Comparison of ENCODE assay signal across 1 cellular context in the genomic region with DNA sequence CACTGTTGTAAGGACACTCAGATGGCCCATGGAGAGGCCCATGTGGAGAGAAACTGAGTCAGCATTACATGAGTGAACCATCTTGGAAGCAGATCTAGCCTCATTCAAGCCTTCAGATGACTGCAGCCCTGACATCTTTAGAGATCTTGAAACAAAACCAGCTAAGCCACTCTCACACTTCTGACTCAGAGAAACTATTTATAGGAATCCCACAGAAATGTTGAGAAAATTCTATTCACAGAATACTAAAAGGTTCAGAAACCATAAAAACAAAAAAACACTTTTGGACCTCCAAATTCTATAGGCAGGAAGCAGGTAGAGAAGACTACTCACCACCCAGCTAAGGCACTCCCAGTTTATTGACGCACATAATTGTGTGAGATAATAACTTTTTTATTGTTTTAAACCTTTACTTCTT.
TF ChIP-seq lines count a peak whose summit lies in the region.

No MANE protein-coding gene starts in this region.

TF ChIP-seq in SK-N-SH, 30 proteins besides CTCF, POLR2A, EP300 and RAD21 (continued from another document):
- TF ChIP-seq, protein P1, sequence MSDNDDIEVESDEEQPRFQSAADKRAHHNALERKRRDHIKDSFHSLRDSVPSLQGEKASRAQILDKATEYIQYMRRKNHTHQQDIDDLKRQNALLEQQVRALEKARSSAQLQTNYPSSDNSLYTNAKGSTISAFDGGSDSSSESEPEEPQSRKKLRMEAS (IDR thresholded peaks at IDR 0.05; ENCODE audit: low read depth): no peak
- TF ChIP-seq TEAD4 (IDR thresholded peaks at IDR 0.05; ENCODE audit: borderline replicate concordance, insufficient read depth): no peak
- TF ChIP-seq FOXJ3 (CRISPR knock-in tag; IDR thresholded peaks at IDR 0.05): no peak
- TF ChIP-seq, protein P2, sequence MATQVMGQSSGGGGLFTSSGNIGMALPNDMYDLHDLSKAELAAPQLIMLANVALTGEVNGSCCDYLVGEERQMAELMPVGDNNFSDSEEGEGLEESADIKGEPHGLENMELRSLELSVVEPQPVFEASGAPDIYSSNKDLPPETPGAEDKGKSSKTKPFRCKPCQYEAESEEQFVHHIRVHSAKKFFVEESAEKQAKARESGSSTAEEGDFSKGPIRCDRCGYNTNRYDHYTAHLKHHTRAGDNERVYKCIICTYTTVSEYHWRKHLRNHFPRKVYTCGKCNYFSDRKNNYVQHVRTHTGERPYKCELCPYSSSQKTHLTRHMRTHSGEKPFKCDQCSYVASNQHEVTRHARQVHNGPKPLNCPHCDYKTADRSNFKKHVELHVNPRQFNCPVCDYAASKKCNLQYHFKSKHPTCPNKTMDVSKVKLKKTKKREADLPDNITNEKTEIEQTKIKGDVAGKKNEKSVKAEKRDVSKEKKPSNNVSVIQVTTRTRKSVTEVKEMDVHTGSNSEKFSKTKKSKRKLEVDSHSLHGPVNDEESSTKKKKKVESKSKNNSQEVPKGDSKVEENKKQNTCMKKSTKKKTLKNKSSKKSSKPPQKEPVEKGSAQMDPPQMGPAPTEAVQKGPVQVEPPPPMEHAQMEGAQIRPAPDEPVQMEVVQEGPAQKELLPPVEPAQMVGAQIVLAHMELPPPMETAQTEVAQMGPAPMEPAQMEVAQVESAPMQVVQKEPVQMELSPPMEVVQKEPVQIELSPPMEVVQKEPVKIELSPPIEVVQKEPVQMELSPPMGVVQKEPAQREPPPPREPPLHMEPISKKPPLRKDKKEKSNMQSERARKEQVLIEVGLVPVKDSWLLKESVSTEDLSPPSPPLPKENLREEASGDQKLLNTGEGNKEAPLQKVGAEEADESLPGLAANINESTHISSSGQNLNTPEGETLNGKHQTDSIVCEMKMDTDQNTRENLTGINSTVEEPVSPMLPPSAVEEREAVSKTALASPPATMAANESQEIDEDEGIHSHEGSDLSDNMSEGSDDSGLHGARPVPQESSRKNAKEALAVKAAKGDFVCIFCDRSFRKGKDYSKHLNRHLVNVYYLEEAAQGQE (IDR thresholded peaks at IDR 0.05; ENCODE audit: low read depth, low read length): no peak
- TF ChIP-seq SIN3A (IDR thresholded peaks at IDR 0.05; ENCODE audit: borderline replicate concordance, low read depth, low read length): no peak
- no peak for TF ChIP-seq RFX5 (IDR thresholded peaks at IDR 0.05; ENCODE audit: low read length)
- TF ChIP-seq, protein P3, sequence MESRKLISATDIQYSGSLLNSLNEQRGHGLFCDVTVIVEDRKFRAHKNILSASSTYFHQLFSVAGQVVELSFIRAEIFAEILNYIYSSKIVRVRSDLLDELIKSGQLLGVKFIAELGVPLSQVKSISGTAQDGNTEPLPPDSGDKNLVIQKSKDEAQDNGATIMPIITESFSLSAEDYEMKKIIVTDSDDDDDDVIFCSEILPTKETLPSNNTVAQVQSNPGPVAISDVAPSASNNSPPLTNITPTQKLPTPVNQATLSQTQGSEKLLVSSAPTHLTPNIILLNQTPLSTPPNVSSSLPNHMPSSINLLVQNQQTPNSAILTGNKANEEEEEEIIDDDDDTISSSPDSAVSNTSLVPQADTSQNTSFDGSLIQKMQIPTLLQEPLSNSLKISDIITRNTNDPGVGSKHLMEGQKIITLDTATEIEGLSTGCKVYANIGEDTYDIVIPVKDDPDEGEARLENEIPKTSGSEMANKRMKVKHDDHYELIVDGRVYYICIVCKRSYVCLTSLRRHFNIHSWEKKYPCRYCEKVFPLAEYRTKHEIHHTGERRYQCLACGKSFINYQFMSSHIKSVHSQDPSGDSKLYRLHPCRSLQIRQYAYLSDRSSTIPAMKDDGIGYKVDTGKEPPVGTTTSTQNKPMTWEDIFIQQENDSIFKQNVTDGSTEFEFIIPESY (IDR thresholded peaks at IDR 0.05; ENCODE audit: borderline replicate concordance, low read depth): no peak
- no peak for TF ChIP-seq MXI1 (IDR thresholded peaks at IDR 0.05; ENCODE audit: low read depth, low read length)
- TF ChIP-seq TCF12 (IDR thresholded peaks at IDR 0.05): no peak
- TF ChIP-seq MEF2A (IDR thresholded peaks at IDR 0.05; ENCODE audit: borderline replicate concordance, low read depth): no peak
- no peak for TF ChIP-seq CHD2 (IDR thresholded peaks at IDR 0.05; ENCODE audit: low read length, partially characterized antibody)
- TF ChIP-seq POLR2AphosphoS5 (IDR thresholded peaks at IDR 0.05; ENCODE audit: low read depth, low read length): no peak
- no peak for TF ChIP-seq ELF1 (IDR thresholded peaks at IDR 0.05)
- no peak for TF ChIP-seq NRF1 (IDR thresholded peaks at IDR 0.05; ENCODE audit: low read depth, low read length)
- no peak for TF ChIP-seq NFIC (IDR thresholded peaks at IDR 0.05; ENCODE audit: borderline replicate concordance)
- TF ChIP-seq SMC3 (IDR thresholded peaks at IDR 0.05; ENCODE audit: low read depth, low read length): no peak
- TF ChIP-seq, protein P4, sequence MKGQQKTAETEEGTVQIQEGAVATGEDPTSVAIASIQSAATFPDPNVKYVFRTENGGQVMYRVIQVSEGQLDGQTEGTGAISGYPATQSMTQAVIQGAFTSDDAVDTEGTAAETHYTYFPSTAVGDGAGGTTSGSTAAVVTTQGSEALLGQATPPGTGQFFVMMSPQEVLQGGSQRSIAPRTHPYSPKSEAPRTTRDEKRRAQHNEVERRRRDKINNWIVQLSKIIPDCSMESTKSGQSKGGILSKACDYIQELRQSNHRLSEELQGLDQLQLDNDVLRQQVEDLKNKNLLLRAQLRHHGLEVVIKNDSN (IDR thresholded peaks at IDR 0.05; ENCODE audit: borderline replicate concordance, low read depth): no peak
TF ChIP-seq in SK-N-SH: peak in this region for 0.
